In genomic region chr14:63483315-63483714, GRCh38 we compare ENCODE assay signal across 24 cellular contexts. TPM values are rescaled to one million over a fixed set of nuclear protein-coding genes. Genes with fewer than 3 reads are reported as not detected.
DNase-seq lines count a peak whose midpoint lies in the region; ATAC-seq and TF ChIP-seq lines count a peak whose summit lies in the region.
"Had no signal": no experiment of that assay in that cellular context is flagged by ENCODE, and none has a peak within 500 bp of the region (broad histone marks: within the 10 kb centered on the region; RNA-seq: fewer than 3 reads in every experiment).

No MANE protein-coding gene starts in this region.

- intact Hi-C loops in Right ventricle myocardium inferior (cut with DNase I) = no loop called here
- intact Hi-C loops in cardiac septum (cut with DNase I) = no loop called here
- intact Hi-C loops in left ventricle myocardium superior (cut with micrococcal nuclease) = no loop called here

- ATAC-seq in Right ventricle myocardium inferior (peak; percentile 60), RWPE2 (ENCODE audit: low read depth) (no peak), left ventricle myocardium superior (peak; percentile 87), GM18858 (IDR thresholded peaks at IDR 0.05; ENCODE audit: unreplicated experiment) (no peak)
- no peak for ATAC-seq in stimulated activated effector memory CD8-positive, alpha-beta T cell treated with anti-CD3 and anti-CD28 coated beads, Interleukin-12 subunit alpha, Interleukin-12 subunit beta, amount 100 ng/mL, for 72 hours

- no peaks in the 10 kb centered on the region for H3K27me3 ChIP-seq in RWPE2 (ENCODE audit: insufficient read depth, poor library complexity, severe bottlenecking)
- H3K27me3 ChIP-seq: BLaER1 treated with 17β-estradiol and CSF1 and Interleukin-3, amounts not matched to agents 10 nM and 100 nM; heart right ventricle; MG63; vagina had no signal

- H3K4me1 ChIP-seq in RWPE2 (ENCODE audit: insufficient read depth, poor library complexity, severe bottlenecking) = peaks cover 31% of the 10 kb centered on the region
- H3K4me1 ChIP-seq: prostate gland had no signal

- H3K9me3 Mint-ChIP-seq in stimulated activated effector memory CD8-positive, alpha-beta T cell treated with anti-CD3 and anti-CD28 coated beads, Interleukin-12 subunit alpha, Interleukin-12 subunit beta, amount 100 ng/mL, for 72 hours = no peaks in the 10 kb centered on the region
- H3K9me3 Mint-ChIP-seq: activated CD4-positive, alpha-beta memory T cell treated with anti-CD3 and anti-CD28 coated beads, Interleukin-2, amount 10 ng/mL, durations not matched to agents 7 days and 5 days; activated naive CD4-positive, alpha-beta T cell treated with anti-CD3 and anti-CD28 coated beads, Interleukin-2, amount 10 ng/mL, durations not matched to agents 7 days and 5 days; neural crest cell had no signal

- no peaks in the 10 kb centered on the region for H3K9me3 ChIP-seq in RWPE2 (ENCODE audit: severe bottlenecking)
- H3K9me3 ChIP-seq: BLaER1 treated with 17β-estradiol and CSF1 and Interleukin-3, amounts not matched to agents 10 nM and 100 nM; HAP-1; heart right ventricle; MG63; prostate gland; vagina had no signal

- H3K27ac Mint-ChIP-seq in stimulated activated effector memory CD8-positive, alpha-beta T cell treated with anti-CD3 and anti-CD28 coated beads, Interleukin-12 subunit alpha, Interleukin-12 subunit beta, amount 100 ng/mL, for 72 hours = peak overlapping the region; percentile 88
- H3K27ac Mint-ChIP-seq: activated CD4-positive, alpha-beta memory T cell treated with anti-CD3 and anti-CD28 coated beads, Interleukin-2, amount 10 ng/mL, durations not matched to agents 7 days and 5 days had no signal

- peaks cover 12% of the 10 kb centered on the region for H3K36me3 Mint-ChIP-seq in stimulated activated effector memory CD8-positive, alpha-beta T cell treated with anti-CD3 and anti-CD28 coated beads, Interleukin-12 subunit alpha, Interleukin-12 subunit beta, amount 100 ng/mL, for 72 hours

- DNase-seq in Right ventricle myocardium inferior (ENCODE audit: missing footprints) (no peak), cardiac septum (ENCODE audit: low spot score) (no peak), RWPE2 (ENCODE audit: low spot score) (no peak), left ventricle myocardium superior (no peak), SHP77 treated with DMSO at 0.1 percent for 48 hours (lab: John Stamatoyannopoulos, UW) (no peak)
- no peak for DNase-seq in stimulated activated effector memory CD8-positive, alpha-beta T cell treated with anti-CD3 and anti-CD28 coated beads, Interleukin-12 subunit alpha, Interleukin-12 subunit beta, amount 100 ng/mL, for 72 hours (ENCODE audit: low spot score in 2 of 2)
- no peak for DNase-seq in effector CD8-positive, alpha-beta T cell (lab: John Stamatoyannopoulos, UW)
- DNase-seq: activated CD4-positive, alpha-beta memory T cell treated with anti-CD3 and anti-CD28 coated beads, Interleukin-2, amount 10 ng/mL, durations not matched to agents 7 days and 5 days; activated naive CD4-positive, alpha-beta T cell treated with anti-CD3 and anti-CD28 coated beads, Interleukin-2, amount 10 ng/mL, durations not matched to agents 7 days and 5 days; DMS153; heart right ventricle; MG63; NCI-H1694 treated with DMSO at 0.1 percent for 48 hours; NCI-H510A; SIG-M5; small intestine; stimulated activated CD4-positive, alpha-beta T cell treated with anti-CD3 and anti-CD28 coated beads, Interleukin-2, amount 100 ng/mL, for 48 hours; substantia nigra had no signal

- H3K36me3 ChIP-seq in RWPE2 (ENCODE audit: low read depth) = peaks cover 6% of the 10 kb centered on the region; the same call in 1 of the 2 replicates
- H3K36me3 ChIP-seq: HAP-1, heart right ventricle, MG63, prostate gland, vagina had no signal

- TF ChIP-seq CTCF in RWPE2 (IDR thresholded peaks at IDR 0.05; ENCODE audit: poor library complexity, severe bottlenecking) = no peak

- peaks cover 58% of the 10 kb centered on the region for H3K4me1 Mint-ChIP-seq in stimulated activated effector memory CD8-positive, alpha-beta T cell treated with anti-CD3 and anti-CD28 coated beads, Interleukin-12 subunit alpha, Interleukin-12 subunit beta, amount 100 ng/mL, for 72 hours

- H3K4me3 ChIP-seq in RWPE2 (ENCODE audit: severe bottlenecking) = no peak overlapping the region
- H3K4me3 ChIP-seq: BLaER1 treated with 17β-estradiol and CSF1 and Interleukin-3, amounts not matched to agents 10 nM and 100 nM; HAP-1; heart right ventricle; MG63; prostate gland; vagina had no signal

- H3K27ac ChIP-seq in RWPE2 (ENCODE audit: poor library complexity, severe bottlenecking) = peak overlapping the region; percentile 28
- H3K27ac ChIP-seq: heart right ventricle, prostate gland, vagina had no signal

- peak overlapping the region; percentile 34 for H3K4me3 Mint-ChIP-seq in stimulated activated effector memory CD8-positive, alpha-beta T cell treated with anti-CD3 and anti-CD28 coated beads, Interleukin-12 subunit alpha, Interleukin-12 subunit beta, amount 100 ng/mL, for 72 hours
- H3K4me3 Mint-ChIP-seq: activated CD4-positive, alpha-beta memory T cell treated with anti-CD3 and anti-CD28 coated beads, Interleukin-2, amount 10 ng/mL, durations not matched to agents 7 days and 5 days; activated naive CD4-positive, alpha-beta T cell treated with anti-CD3 and anti-CD28 coated beads, Interleukin-2, amount 10 ng/mL, durations not matched to agents 7 days and 5 days; neural crest cell had no signal

RNA-seq across cellular contexts. Expression of gene PPP2R5E, which starts 59.9 kb away (rescaled TPM):
- total RNA-seq in Right ventricle myocardium inferior = 36.3 TPM
- 40.3 TPM for total RNA-seq in cardiac septum
- total RNA-seq in left ventricle myocardium superior = 36.9 TPM

Comparison
In these comparisons a context has a peak if more than half of its experiments do, and no peak if none do; other contexts are left out.
1. ATAC-seq: peak in Right ventricle myocardium inferior (single experiment) and left ventricle myocardium superior (single experiment); none in RWPE2 (single experiment), stimulated activated effector memory CD8-positive, alpha-beta T cell treated with anti-CD3 and anti-CD28 coated beads, Interleukin-12 subunit alpha, Interleukin-12 subunit beta, amount 100 ng/mL, for 72 hours (single experiment) and GM18858 (single experiment).